1 cellular context compared by ENCODE assay signal in the genomic region with DNA sequence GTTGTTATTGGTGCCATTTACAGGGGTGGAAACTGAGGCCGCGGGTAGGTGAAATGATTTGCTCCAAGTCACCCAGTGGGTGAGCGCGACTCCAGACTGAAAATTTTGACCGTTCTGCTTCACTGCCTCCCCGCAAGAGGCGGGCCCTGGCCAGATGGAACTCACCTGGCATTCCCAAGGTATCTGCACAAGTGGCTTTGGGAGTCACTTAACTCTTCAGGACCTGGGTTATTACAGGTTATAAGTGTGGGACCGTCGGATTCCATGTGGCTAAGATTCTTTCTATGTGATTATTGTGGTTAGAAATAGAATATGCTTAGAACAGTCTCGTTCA.
TF ChIP-seq lines count a peak whose summit lies in the region.

No MANE protein-coding gene starts in this region.

TF ChIP-seq in K562, 482 proteins besides CTCF, POLR2A, EP300 and RAD21:
- TF ChIP-seq SMARCE1 (IDR thresholded peaks at IDR 0.05), result 0 out of 2 replicates have a peak, but pooled peaks have one; percentile 23
- TF ChIP-seq, protein P1, sequence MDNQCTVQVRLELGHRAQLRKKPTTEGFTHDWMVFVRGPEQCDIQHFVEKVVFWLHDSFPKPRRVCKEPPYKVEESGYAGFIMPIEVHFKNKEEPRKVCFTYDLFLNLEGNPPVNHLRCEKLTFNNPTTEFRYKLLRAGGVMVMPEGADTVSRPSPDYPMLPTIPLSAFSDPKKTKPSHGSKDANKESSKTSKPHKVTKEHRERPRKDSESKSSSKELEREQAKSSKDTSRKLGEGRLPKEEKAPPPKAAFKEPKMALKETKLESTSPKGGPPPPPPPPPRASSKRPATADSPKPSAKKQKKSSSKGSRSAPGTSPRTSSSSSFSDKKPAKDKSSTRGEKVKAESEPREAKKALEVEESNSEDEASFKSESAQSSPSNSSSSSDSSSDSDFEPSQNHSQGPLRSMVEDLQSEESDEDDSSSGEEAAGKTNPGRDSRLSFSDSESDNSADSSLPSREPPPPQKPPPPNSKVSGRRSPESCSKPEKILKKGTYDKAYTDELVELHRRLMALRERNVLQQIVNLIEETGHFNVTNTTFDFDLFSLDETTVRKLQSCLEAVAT (IDR thresholded peaks at IDR 0.05), result 0 out of 4 replicates have a peak, but pooled peaks of 1 of the 2 experiments have one; percentile 4
- TF ChIP-seq ZEB2 (IDR thresholded peaks at IDR 0.05), result 0 out of 2 replicates have a peak, but pooled peaks have one; percentile 29
- TF ChIP-seq, protein P2, sequence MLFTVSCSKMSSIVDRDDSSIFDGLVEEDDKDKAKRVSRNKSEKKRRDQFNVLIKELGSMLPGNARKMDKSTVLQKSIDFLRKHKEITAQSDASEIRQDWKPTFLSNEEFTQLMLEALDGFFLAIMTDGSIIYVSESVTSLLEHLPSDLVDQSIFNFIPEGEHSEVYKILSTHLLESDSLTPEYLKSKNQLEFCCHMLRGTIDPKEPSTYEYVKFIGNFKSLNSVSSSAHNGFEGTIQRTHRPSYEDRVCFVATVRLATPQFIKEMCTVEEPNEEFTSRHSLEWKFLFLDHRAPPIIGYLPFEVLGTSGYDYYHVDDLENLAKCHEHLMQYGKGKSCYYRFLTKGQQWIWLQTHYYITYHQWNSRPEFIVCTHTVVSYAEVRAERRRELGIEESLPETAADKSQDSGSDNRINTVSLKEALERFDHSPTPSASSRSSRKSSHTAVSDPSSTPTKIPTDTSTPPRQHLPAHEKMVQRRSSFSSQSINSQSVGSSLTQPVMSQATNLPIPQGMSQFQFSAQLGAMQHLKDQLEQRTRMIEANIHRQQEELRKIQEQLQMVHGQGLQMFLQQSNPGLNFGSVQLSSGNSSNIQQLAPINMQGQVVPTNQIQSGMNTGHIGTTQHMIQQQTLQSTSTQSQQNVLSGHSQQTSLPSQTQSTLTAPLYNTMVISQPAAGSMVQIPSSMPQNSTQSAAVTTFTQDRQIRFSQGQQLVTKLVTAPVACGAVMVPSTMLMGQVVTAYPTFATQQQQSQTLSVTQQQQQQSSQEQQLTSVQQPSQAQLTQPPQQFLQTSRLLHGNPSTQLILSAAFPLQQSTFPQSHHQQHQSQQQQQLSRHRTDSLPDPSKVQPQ (CRISPR knock-in tag; IDR thresholded peaks at IDR 0.05; ENCODE audit: borderline replicate concordance), result no peak
- TF ChIP-seq, protein P3, sequence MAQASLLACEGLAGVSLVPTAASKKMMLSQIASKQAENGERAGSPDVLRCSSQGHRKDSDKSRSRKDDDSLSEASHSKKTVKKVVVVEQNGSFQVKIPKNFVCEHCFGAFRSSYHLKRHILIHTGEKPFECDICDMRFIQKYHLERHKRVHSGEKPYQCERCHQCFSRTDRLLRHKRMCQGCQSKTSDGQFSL (CRISPR knock-in tag; IDR thresholded peaks at IDR 0.05), result 0 out of 2 replicates have a peak, but pooled peaks have one; percentile 5
- TF ChIP-seq, protein P3 (tag; IDR thresholded peaks at IDR 0.05), result no peak
- no peak for TF ChIP-seq ZNF436 (CRISPR knock-in tag; IDR thresholded peaks at IDR 0.05)
- TF ChIP-seq ZNF165 (CRISPR knock-in tag; IDR thresholded peaks at IDR 0.05; ENCODE audit: borderline replicate concordance), result no peak
- TF ChIP-seq ESRRA (IDR thresholded peaks at IDR 0.05; ENCODE audit: borderline replicate concordance, low read depth), result 0 out of 2 replicates have a peak, but pooled peaks have one; percentile 3
